21 cellular contexts compared by ENCODE assay signal in the genomic region with DNA sequence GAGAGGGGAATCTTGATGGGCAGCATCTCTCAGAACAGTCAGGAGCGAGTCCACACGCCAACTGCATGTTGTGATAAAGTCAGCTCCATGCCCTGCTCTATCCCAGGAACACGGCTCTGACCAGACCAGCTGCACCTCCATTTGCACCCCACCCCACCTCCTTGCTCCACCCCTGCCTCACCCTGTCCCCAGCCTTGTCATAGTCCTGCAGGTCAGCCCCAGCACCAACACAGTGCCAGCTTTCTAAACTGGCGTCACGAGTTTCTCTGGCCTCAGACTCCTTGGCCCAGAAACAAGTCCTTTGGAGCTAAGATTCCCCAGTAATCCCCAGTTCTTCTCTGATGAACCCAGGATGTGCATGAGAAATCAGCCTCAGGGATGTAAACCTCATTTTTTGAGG. TPM values are rescaled to one million over a fixed set of nuclear protein-coding genes. Genes with fewer than 3 reads are reported as not detected.
DNase-seq lines count a peak whose midpoint lies in the region; ATAC-seq and TF ChIP-seq lines count a peak whose summit lies in the region.
"Had no signal": no experiment of that assay in that cellular context is flagged by ENCODE, and none has a peak within 500 bp of the region (broad histone marks: within the 10 kb centered on the region; RNA-seq: fewer than 3 reads in every experiment).

No MANE protein-coding gene starts in this region.

- ATAC-seq in upper lobe of right lung (peak; percentile 13), HG03196 (IDR thresholded peaks at IDR 0.05; ENCODE audit: unreplicated experiment) (no peak)

- H3K36me3 ChIP-seq in left ventricle myocardium inferior (no peaks in the 10 kb centered on the region), right atrium auricular region (no peaks in the 10 kb centered on the region), esophagus (ENCODE audit: control insufficient read depth in 2 of 2, insufficient read depth in 2 of 2, low read length in 1 of 2) (no peaks in the 10 kb centered on the region), sigmoid colon (no peaks in the 10 kb centered on the region), upper lobe of right lung (no peaks in the 10 kb centered on the region)
- H3K36me3 ChIP-seq: BLaER1 had no signal

- no peaks in the 10 kb centered on the region for H3K27me3 ChIP-seq in left ventricle myocardium inferior (ENCODE audit: low read depth)
- H3K27me3 ChIP-seq in right atrium auricular region = no peaks in the 10 kb centered on the region
- H3K27me3 ChIP-seq in esophagus (ENCODE audit: control insufficient read depth in 1 of 2, insufficient read depth in 2 of 2, low read length in 2 of 2) = no peaks in the 10 kb centered on the region
- peaks cover 0 to 11% (median 0%) of the 10 kb centered on the region in 3 donors for H3K27me3 ChIP-seq in sigmoid colon
- H3K27me3 ChIP-seq in upper lobe of right lung = no peaks in the 10 kb centered on the region
- H3K27me3 ChIP-seq: BLaER1 had no signal

- H3K4me3 ChIP-seq in left ventricle myocardium inferior (no peak overlapping the region), right atrium auricular region (no peak overlapping the region), esophagus (ENCODE audit: low read depth in 1 of 2, low read length in 2 of 2) (no peak overlapping the region), sigmoid colon (no peak overlapping the region), upper lobe of right lung (no peak overlapping the region)
- H3K4me3 ChIP-seq: BLaER1 had no signal

- H3K27ac Mint-ChIP-seq in activated naive CD4-positive, alpha-beta T cell treated with anti-CD3 and anti-CD28 coated beads for 36 hours = no peak overlapping the region
- H3K27ac Mint-ChIP-seq: CD4-positive, alpha-beta memory T cell; H9 had no signal

- H3K4me1 ChIP-seq in left ventricle myocardium inferior (peaks cover 77% of the 10 kb centered on the region), right atrium auricular region (peaks cover 0 to 70% of the 10 kb centered on the region in 2 donors), esophagus (ENCODE audit: control insufficient read depth in 2 of 2, insufficient read depth in 2 of 2, low read length in 1 of 2) (peaks cover 0 to 20% of the 10 kb centered on the region in 2 donors), sigmoid colon (peaks cover 0 to 17% (median 0%) of the 10 kb centered on the region in 4 donors), upper lobe of right lung (no peaks in the 10 kb centered on the region)

- H3K27ac ChIP-seq in left ventricle myocardium inferior (replicated peaks) = peak overlapping the region; percentile 89
- H3K27ac ChIP-seq in right atrium auricular region = peak overlapping the region in 1 of 2 donors; percentile 77
- peak overlapping the region; percentile 79 to 85 for H3K27ac ChIP-seq in esophagus (ENCODE audit: low read depth in 2 of 2, low read length in 1 of 2)
- H3K27ac ChIP-seq in sigmoid colon = no peak overlapping the region
- no peak overlapping the region for H3K27ac ChIP-seq in upper lobe of right lung
- H3K27ac ChIP-seq: BLaER1 had no signal

- intact Hi-C loops in left ventricle myocardium inferior (cut with micrococcal nuclease) = no loop called here
- intact Hi-C loops in sigmoid colon (cut with DNase I) = no loop called here
- intact Hi-C loops in upper lobe of right lung (cut with DNase I) = no loop called here
- intact Hi-C loops in activated naive CD4-positive, alpha-beta T cell treated with anti-CD3 and anti-CD28 coated beads for 36 hours (cut with micrococcal nuclease) = no loop called here

- TF ChIP-seq CTCF in left ventricle myocardium inferior (IDR thresholded peaks at IDR 0.05; ENCODE audit: borderline replicate concordance) (no peak), right atrium auricular region (IDR thresholded peaks at IDR 0.05) (no peak), sigmoid colon (IDR thresholded peaks at IDR 0.05) (no peak), upper lobe of right lung (IDR thresholded peaks at IDR 0.05) (no peak)

- H3K9me3 Mint-ChIP-seq in activated naive CD4-positive, alpha-beta T cell treated with anti-CD3 and anti-CD28 coated beads for 36 hours = no peaks in the 10 kb centered on the region
- H3K9me3 Mint-ChIP-seq: CD14-positive monocyte; CD4-positive, alpha-beta memory T cell; H9 had no signal

- H3K36me3 Mint-ChIP-seq in activated naive CD4-positive, alpha-beta T cell treated with anti-CD3 and anti-CD28 coated beads for 36 hours (ENCODE audit: low read depth) = no peaks in the 10 kb centered on the region
- H3K36me3 Mint-ChIP-seq: CD14-positive monocyte; CD4-positive, alpha-beta memory T cell had no signal

- no peaks in the 10 kb centered on the region for H3K9me3 ChIP-seq in left ventricle myocardium inferior (replicated peaks)
- no peaks in the 10 kb centered on the region for H3K9me3 ChIP-seq in right atrium auricular region
- H3K9me3 ChIP-seq in esophagus (ENCODE audit: control insufficient read depth in 2 of 2, insufficient read depth in 1 of 2, low read depth in 1 of 2, low read length in 1 of 2) = no peaks in the 10 kb centered on the region
- no peaks in the 10 kb centered on the region for H3K9me3 ChIP-seq in sigmoid colon
- H3K9me3 ChIP-seq in upper lobe of right lung = no peaks in the 10 kb centered on the region
- H3K9me3 ChIP-seq: BLaER1 had no signal

- DNase-seq in left ventricle myocardium inferior = no peak
- DNase-seq in right atrium auricular region (ENCODE audit: low spot score) = no peak
- peak; percentile 26 for DNase-seq in sigmoid colon
- no peak for DNase-seq in upper lobe of right lung
- no peak for DNase-seq in activated naive CD4-positive, alpha-beta T cell treated with anti-CD3 and anti-CD28 coated beads for 36 hours
- no peak for DNase-seq in central memory CD4-positive, alpha-beta T cell
- DNase-seq: 8988T; CD4-positive, alpha-beta memory T cell; DMS153; DMS79; GDM1; H9 had no signal

- TF ChIP-seq POLR2A in sigmoid colon (IDR thresholded peaks at IDR 0.05) = no peak

- no peak for TF ChIP-seq EP300 in sigmoid colon (IDR thresholded peaks at IDR 0.05)

- 60 to 68% methylated on average over 5 of the region's 5 CpGs for WGBS in esophagus, 2 donors
- WGBS in sigmoid colon, 2 donors = 53 to 86% methylated on average over 5 of the region's 5 CpGs

- CTCF ChIA-PET in activated naive CD4-positive, alpha-beta T cell treated with anti-CD3 and anti-CD28 coated beads for 36 hours (lab: Charles Lee) = no interaction called here

- H3K27me3 Mint-ChIP-seq in activated naive CD4-positive, alpha-beta T cell treated with anti-CD3 and anti-CD28 coated beads for 36 hours (ENCODE audit: low read depth) = no peaks in the 10 kb centered on the region

- H3K4me3 Mint-ChIP-seq in activated naive CD4-positive, alpha-beta T cell treated with anti-CD3 and anti-CD28 coated beads for 36 hours = no peak overlapping the region
- H3K4me3 Mint-ChIP-seq: CD14-positive monocyte; CD4-positive, alpha-beta memory T cell; H9 had no signal

- no peaks in the 10 kb centered on the region for H3K4me1 Mint-ChIP-seq in activated naive CD4-positive, alpha-beta T cell treated with anti-CD3 and anti-CD28 coated beads for 36 hours (ENCODE audit: low read depth)
- H3K4me1 Mint-ChIP-seq: CD4-positive, alpha-beta memory T cell had no signal

RNA-seq across cellular contexts. Expression of gene GGTA1, which starts 23.5 kb away (rescaled TPM):
- 34.1 TPM for total RNA-seq in left ventricle myocardium inferior
- total RNA-seq in right atrium auricular region = 10 to 100 TPM; 11.6 to 15.2 TPM
- polyA plus RNA-seq in esophagus = 10 to 100 TPM; 24.2 to 26.5 TPM
- 10 to 100 TPM in 2 of 4 donors, 1 to 10 TPM in 2; 5.5 to 12.8 (median 8.7) TPM for total RNA-seq in sigmoid colon
- polyA plus RNA-seq in sigmoid colon = 10 to 100 TPM in 1 of 3 donors, 1 to 10 TPM in 2; 3.6 to 18.0 (median 5.1) TPM
- 9.5 TPM for total RNA-seq in upper lobe of right lung
- not detected for total RNA-seq in activated naive CD4-positive, alpha-beta T cell treated with anti-CD3 and anti-CD28 coated beads for 36 hours
- total RNA-seq: A673; CD4-positive, alpha-beta memory T cell; Daoy; H1; H9; HT-29 had no signal
- polyA plus RNA-seq: AG04450; CD4-positive, alpha-beta memory T cell; H1 had no signal

Comparison
In these comparisons a context has a peak if more than half of its experiments do, and no peak if none do; other contexts are left out.
1. H3K27ac ChIP-seq: peak in left ventricle myocardium inferior (single experiment) and esophagus (2 of 2); none in sigmoid colon (0 of 4) and upper lobe of right lung (single experiment).
2. RNA of gene GGTA1, which starts 23.5 kb away (total RNA-seq): 34.1 TPM in left ventricle myocardium inferior (single experiment), 11.6 to 15.2 TPM in right atrium auricular region, 5.5 to 12.8 TPM in sigmoid colon and 9.5 TPM in upper lobe of right lung (single experiment); not detected in activated naive CD4-positive, alpha-beta T cell treated with anti-CD3 and anti-CD28 coated beads for 36 hours; every median in the first group is over 4 times any median in the second.